ENCODE assay signal across 8 cellular contexts in genomic region chrX:52923781-52924241, GRCh38. TPM values are rescaled to one million over a fixed set of nuclear protein-coding genes. Genes with fewer than 3 reads are reported as not detected.
DNase-seq lines count a peak whose midpoint lies in the region; ATAC-seq, FAIRE-seq and TF ChIP-seq lines count a peak whose summit lies in the region.
"Had no signal": no experiment of that assay in that cellular context is flagged by ENCODE, and none has a peak within 500 bp of the region (broad histone marks: within the 10 kb centered on the region; RNA-seq: fewer than 3 reads in every experiment).

No MANE protein-coding gene starts in this region.

- DNase-seq in GM19239 (ENCODE audit: insufficient read length, low spot score) (no peak), WTC11 (ENCODE audit: low spot score) (no peak), memory B cell (ENCODE audit: low spot score in 2 of 2) (no peak), NCI-H510A treated with DMSO at 0.1 percent for 48 hours (lab: John Stamatoyannopoulos, UW) (no peak), vagina (ENCODE audit: extremely low spot score in 2 of 2) (no peak), NCI-H1436 treated with DMSO at 0.1 percent for 48 hours (lab: John Stamatoyannopoulos, UW) (no peak)

- TF ChIP-seq POLR2A in vagina (IDR thresholded peaks at IDR 0.05), result no peak

- intact Hi-C loops in vagina (cut with DNase I), result no loop called here

- no peak overlapping the region for H3K4me3 ChIP-seq in vagina

- TF ChIP-seq CTCF in WTC11 (IDR thresholded peaks at IDR 0.05) (no peak), vagina (IDR thresholded peaks at IDR 0.05) (no peak)

- ATAC-seq in HG03108 (IDR thresholded peaks at IDR 0.05; ENCODE audit: unreplicated experiment), result peak; percentile 57
- no peak for ATAC-seq in WTC11
- ATAC-seq in memory B cell (ENCODE audit: low read depth), result peak; percentile 37

- POLR2A ChIA-PET in WTC11 (lab: Charles Lee), result no interaction called here

- 0 out of 2 replicates have a peak overlapping the region, but pooled peaks have one; percentile 45 for H3K27ac Mint-ChIP-seq in WTC11
- peak overlapping the region; percentile 76 for H3K27ac Mint-ChIP-seq in memory B cell

- H3K4me3 Mint-ChIP-seq in WTC11 (no peak overlapping the region), memory B cell (peak overlapping the region; percentile 29)

- no peaks in the 10 kb centered on the region for H3K27me3 Mint-ChIP-seq in WTC11 (ENCODE audit: low read depth)
- no peaks in the 10 kb centered on the region for H3K27me3 Mint-ChIP-seq in memory B cell

- H3K9me3 Mint-ChIP-seq in WTC11 (no peaks in the 10 kb centered on the region), memory B cell (no peaks in the 10 kb centered on the region)

- FAIRE-seq in GM19239 (lab: Jason Lieb, UNC), result peak; percentile 99
- FAIRE-seq: TTC549 had no signal

- H3K27me3 ChIP-seq in vagina, result no peaks in the 10 kb centered on the region

- no peaks in the 10 kb centered on the region for H3K36me3 ChIP-seq in vagina

- no peaks in the 10 kb centered on the region for H3K9me3 ChIP-seq in vagina

- CTCF ChIA-PET in WTC11 (lab: Charles Lee), result interaction anchor here (1.2 kb wide), 1 partner anchor 11 kb away, joined by 3 read pairs; no protein-coding TSS in a partner anchor

- no peak overlapping the region for H3K27ac ChIP-seq in vagina

- no peaks in the 10 kb centered on the region for H3K36me3 Mint-ChIP-seq in WTC11
- H3K36me3 Mint-ChIP-seq in memory B cell, result no peaks in the 10 kb centered on the region

- peaks cover 12% of the 10 kb centered on the region for H3K4me1 ChIP-seq in vagina

- peaks cover 20% of the 10 kb centered on the region for H3K4me1 Mint-ChIP-seq in WTC11
- peaks cover 13% of the 10 kb centered on the region for H3K4me1 Mint-ChIP-seq in memory B cell

TF ChIP-seq in WTC11, 78 proteins besides CTCF, POLR2A, EP300 and RAD21:
- no peak for TF ChIP-seq ZNF121 (CRISPR knock-in tag; IDR thresholded peaks at IDR 0.05)
- no peak for TF ChIP-seq ESRRA (CRISPR knock-in tag; IDR thresholded peaks at IDR 0.05; ENCODE audit: borderline replicate concordance)
- no peak for TF ChIP-seq IRF1 (CRISPR knock-in tag; IDR thresholded peaks at IDR 0.05)
- TF ChIP-seq ZNF232 (CRISPR knock-in tag; IDR thresholded peaks at IDR 0.05), result no peak
- no peak for TF ChIP-seq ARID4B (CRISPR knock-in tag; IDR thresholded peaks at IDR 0.05; ENCODE audit: borderline replicate concordance)
- TF ChIP-seq OVOL2 (CRISPR knock-in tag; IDR thresholded peaks at IDR 0.05; ENCODE audit: borderline replicate concordance), result no peak
- no peak for TF ChIP-seq ERG (CRISPR knock-in tag; IDR thresholded peaks at IDR 0.05)
- no peak for TF ChIP-seq ZNF396 (CRISPR knock-in tag; IDR thresholded peaks at IDR 0.05; ENCODE audit: borderline replicate concordance)
- no peak for TF ChIP-seq ZNF416 (CRISPR knock-in tag; IDR thresholded peaks at IDR 0.05)
- TF ChIP-seq NFATC4 (CRISPR knock-in tag; IDR thresholded peaks at IDR 0.05), result no peak
- TF ChIP-seq ZNF512 (CRISPR knock-in tag; IDR thresholded peaks at IDR 0.05; ENCODE audit: borderline replicate concordance), result no peak
- TF ChIP-seq, protein P1, sequence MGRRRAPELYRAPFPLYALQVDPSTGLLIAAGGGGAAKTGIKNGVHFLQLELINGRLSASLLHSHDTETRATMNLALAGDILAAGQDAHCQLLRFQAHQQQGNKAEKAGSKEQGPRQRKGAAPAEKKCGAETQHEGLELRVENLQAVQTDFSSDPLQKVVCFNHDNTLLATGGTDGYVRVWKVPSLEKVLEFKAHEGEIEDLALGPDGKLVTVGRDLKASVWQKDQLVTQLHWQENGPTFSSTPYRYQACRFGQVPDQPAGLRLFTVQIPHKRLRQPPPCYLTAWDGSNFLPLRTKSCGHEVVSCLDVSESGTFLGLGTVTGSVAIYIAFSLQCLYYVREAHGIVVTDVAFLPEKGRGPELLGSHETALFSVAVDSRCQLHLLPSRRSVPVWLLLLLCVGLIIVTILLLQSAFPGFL (CRISPR knock-in tag; IDR thresholded peaks at IDR 0.05; ENCODE audit: borderline replicate concordance), result no peak
- TF ChIP-seq, protein P2, sequence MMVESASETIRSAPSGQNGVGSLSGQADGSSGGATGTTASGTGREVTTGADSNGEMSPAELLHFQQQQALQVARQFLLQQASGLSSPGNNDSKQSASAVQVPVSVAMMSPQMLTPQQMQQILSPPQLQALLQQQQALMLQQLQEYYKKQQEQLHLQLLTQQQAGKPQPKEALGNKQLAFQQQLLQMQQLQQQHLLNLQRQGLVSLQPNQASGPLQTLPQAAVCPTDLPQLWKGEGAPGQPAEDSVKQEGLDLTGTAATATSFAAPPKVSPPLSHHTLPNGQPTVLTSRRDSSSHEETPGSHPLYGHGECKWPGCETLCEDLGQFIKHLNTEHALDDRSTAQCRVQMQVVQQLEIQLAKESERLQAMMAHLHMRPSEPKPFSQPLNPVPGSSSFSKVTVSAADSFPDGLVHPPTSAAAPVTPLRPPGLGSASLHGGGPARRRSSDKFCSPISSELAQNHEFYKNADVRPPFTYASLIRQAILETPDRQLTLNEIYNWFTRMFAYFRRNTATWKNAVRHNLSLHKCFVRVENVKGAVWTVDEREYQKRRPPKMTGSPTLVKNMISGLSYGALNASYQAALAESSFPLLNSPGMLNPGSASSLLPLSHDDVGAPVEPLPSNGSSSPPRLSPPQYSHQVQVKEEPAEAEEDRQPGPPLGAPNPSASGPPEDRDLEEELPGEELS (CRISPR knock-in tag; IDR thresholded peaks at IDR 0.05), result no peak
TF ChIP-seq in WTC11: peak in this region for 0.

RNA-seq across cellular contexts. Expression of gene FAM156B, which starts 26.7 kb away (rescaled TPM):
- 10.1 to 12.7 TPM (median 12.4 TPM) in 3 replicates for total RNA-seq in WTC11 (2021)
- total RNA-seq in vagina, result 18.7 TPM

RNA-seq across cellular contexts. Expression of gene FAM156A, which starts 34.5 kb away (rescaled TPM):
- total RNA-seq in WTC11 (2021) (14.0 to 15.4 TPM (median 15.3 TPM) in 3 replicates), vagina (14.7 TPM)

RNA-seq across cellular contexts. Expression of gene XAGE3, which starts 55.9 kb away (rescaled TPM):
- not detected in 3 replicates for total RNA-seq in WTC11 (2021)
- total RNA-seq in vagina, result not detected
